Comparison of ENCODE assay signal across 19 cellular contexts in the genomic region with DNA sequence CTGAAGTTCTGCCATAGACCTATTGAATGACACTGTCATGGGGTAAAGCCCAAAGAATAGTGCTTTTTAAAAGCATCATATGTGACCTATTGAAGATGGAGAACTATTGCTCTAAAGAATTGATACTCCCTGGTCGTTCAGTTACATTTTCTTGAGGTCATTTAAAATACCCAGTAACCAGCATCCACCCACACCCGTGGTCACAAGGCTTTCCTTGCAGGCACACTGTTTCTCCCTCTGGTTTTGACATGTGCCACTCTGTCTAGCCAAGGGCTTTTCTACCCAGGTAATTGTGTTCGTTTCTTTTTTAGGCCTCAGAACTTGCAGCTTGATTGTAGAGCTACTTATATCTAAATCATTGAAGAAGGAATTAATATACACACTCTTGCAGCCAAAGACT.
A peak's percentile ranks its signal among the peaks of the same experiment; 100 is the strongest.
DNase-seq lines count a peak whose midpoint lies in the region; ATAC-seq and TF ChIP-seq lines count a peak whose summit lies in the region.
"Had no signal": no experiment of that assay in that cellular context is flagged by ENCODE, and none has a peak within 500 bp of the region (broad histone marks: within the 10 kb centered on the region; RNA-seq: fewer than 3 reads in every experiment).

No MANE protein-coding gene starts in this region.

- no peak for ATAC-seq in activated naive CD8-positive, alpha-beta T cell treated with anti-CD3 and anti-CD28 coated beads, Interleukin-2, amount 10 ng/mL, durations not matched to agents 7 days and 5 days (ENCODE audit: low read depth)
- ATAC-seq in upper lobe of right lung (peak; percentile 45), GM21528 (IDR thresholded peaks at IDR 0.05; ENCODE audit: low FRiP score, unreplicated experiment) (no peak)
- ATAC-seq: lower lobe of right lung, psoas muscle had no signal

- H3K27me3 Mint-ChIP-seq in T-helper 2 cell treated with Interferon-gamma antibody and Interleukin-4, amounts not matched to agents 5 μg/mL and 100 μg/mL, for 36 hours (ENCODE audit: low read depth): no peaks in the 10 kb centered on the region
- H3K27me3 Mint-ChIP-seq in activated naive CD8-positive, alpha-beta T cell treated with anti-CD3 and anti-CD28 coated beads, Interleukin-2, amount 10 ng/mL, durations not matched to agents 7 days and 5 days: no peaks in the 10 kb centered on the region

- H3K36me3 ChIP-seq in upper lobe of right lung: no peaks in the 10 kb centered on the region
- H3K36me3 ChIP-seq: lower lobe of right lung had no signal

- H3K9me3 Mint-ChIP-seq in T-helper 2 cell treated with Interferon-gamma antibody and Interleukin-4, amounts not matched to agents 5 μg/mL and 100 μg/mL, for 36 hours: no peaks in the 10 kb centered on the region
- H3K9me3 Mint-ChIP-seq in activated naive CD8-positive, alpha-beta T cell treated with anti-CD3 and anti-CD28 coated beads, Interleukin-2, amount 10 ng/mL, durations not matched to agents 7 days and 5 days: no peaks in the 10 kb centered on the region

- no peaks in the 10 kb centered on the region for H3K27me3 ChIP-seq in upper lobe of right lung

- TF ChIP-seq CTCF in upper lobe of right lung (IDR thresholded peaks at IDR 0.05): no peak

- H3K36me3 Mint-ChIP-seq in T-helper 2 cell treated with Interferon-gamma antibody and Interleukin-4, amounts not matched to agents 5 μg/mL and 100 μg/mL, for 36 hours (ENCODE audit: low read depth): peaks cover 18% of the 10 kb centered on the region
- peaks cover 7% of the 10 kb centered on the region for H3K36me3 Mint-ChIP-seq in activated naive CD8-positive, alpha-beta T cell treated with anti-CD3 and anti-CD28 coated beads, Interleukin-2, amount 10 ng/mL, durations not matched to agents 7 days and 5 days

- H3K4me1 ChIP-seq in upper lobe of right lung: peaks cover 3% of the 10 kb centered on the region
- H3K4me1 ChIP-seq: lower lobe of right lung, psoas muscle had no signal

- POLR2A ChIA-PET in activated naive CD8-positive, alpha-beta T cell treated with anti-CD3 and anti-CD28 coated beads, Interleukin-2, amount 10 ng/mL, durations not matched to agents 7 days and 5 days (lab: Charles Lee): interaction anchor here (0.8 kb wide), 1 partner anchor 18 kb away, joined by 3 read pairs; no protein-coding TSS in a partner anchor

- DNase-seq in T-helper 2 cell treated with Interferon-gamma antibody and Interleukin-4, amounts not matched to agents 5 μg/mL and 100 μg/mL, for 36 hours (ENCODE audit: low spot score): peak; percentile 64
- DNase-seq in T-helper 2 cell (no peak), upper lobe of right lung (no peak), NCI-H226 (no peak)
- DNase-seq in stimulated activated CD4-positive, alpha-beta T cell treated with anti-CD3 and anti-CD28 coated beads, Interleukin-1b, Interleukin-23, amount 100 ng/mL, for 48 hours: peak; percentile 30
- DNase-seq in stimulated activated CD4-positive, alpha-beta T cell treated with anti-CD3 and anti-CD28 coated beads, Interleukin-2, amount 100 ng/mL, for 24 hours: no peak
- no peak for DNase-seq in activated naive CD8-positive, alpha-beta T cell treated with anti-CD3 and anti-CD28 coated beads, Interleukin-2, amount 10 ng/mL, durations not matched to agents 7 days and 5 days
- DNase-seq: 8988T; activated effector memory CD4-positive, alpha-beta T cell treated with anti-CD3 and anti-CD28 coated beads, Interleukin-2, amount 50 U/mL, for 16 hours; aorta; dermis blood vessel endothelial cell; lower lobe of right lung; NCI-H1048; NCI-H187; PC-9; psoas muscle; SHP77; trophoblast cell had no signal

- peaks cover 72% of the 10 kb centered on the region for H3K4me1 Mint-ChIP-seq in T-helper 2 cell treated with Interferon-gamma antibody and Interleukin-4, amounts not matched to agents 5 μg/mL and 100 μg/mL, for 36 hours (ENCODE audit: low read depth)
- H3K4me1 Mint-ChIP-seq in activated naive CD8-positive, alpha-beta T cell treated with anti-CD3 and anti-CD28 coated beads, Interleukin-2, amount 10 ng/mL, durations not matched to agents 7 days and 5 days: peaks cover 54% of the 10 kb centered on the region

- H3K9me3 ChIP-seq in upper lobe of right lung: no peaks in the 10 kb centered on the region
- H3K9me3 ChIP-seq: lower lobe of right lung, psoas muscle had no signal

- no peak overlapping the region for H3K27ac ChIP-seq in upper lobe of right lung
- H3K27ac ChIP-seq: lower lobe of right lung, PC-9, psoas muscle had no signal

- intact Hi-C loops in upper lobe of right lung (cut with DNase I): no loop called here

- H3K4me3 ChIP-seq in upper lobe of right lung: no peak overlapping the region
- H3K4me3 ChIP-seq: lower lobe of right lung, PC-9, psoas muscle had no signal

- H3K4me3 Mint-ChIP-seq in T-helper 2 cell treated with Interferon-gamma antibody and Interleukin-4, amounts not matched to agents 5 μg/mL and 100 μg/mL, for 36 hours: peak overlapping the region; percentile 58
- peak overlapping the region; percentile 21 for H3K4me3 Mint-ChIP-seq in activated naive CD8-positive, alpha-beta T cell treated with anti-CD3 and anti-CD28 coated beads, Interleukin-2, amount 10 ng/mL, durations not matched to agents 7 days and 5 days

- H3K27ac Mint-ChIP-seq in T-helper 2 cell treated with Interferon-gamma antibody and Interleukin-4, amounts not matched to agents 5 μg/mL and 100 μg/mL, for 36 hours: peak overlapping the region; percentile 83
- peak overlapping the region; percentile 53 for H3K27ac Mint-ChIP-seq in activated naive CD8-positive, alpha-beta T cell treated with anti-CD3 and anti-CD28 coated beads, Interleukin-2, amount 10 ng/mL, durations not matched to agents 7 days and 5 days

Comparison
In these comparisons a context has a peak if more than half of its experiments do, and no peak if none do; other contexts are left out.
1. DNase-seq: peak in T-helper 2 cell treated with Interferon-gamma antibody and Interleukin-4, amounts not matched to agents 5 μg/mL and 100 μg/mL, for 36 hours (single experiment) and stimulated activated CD4-positive, alpha-beta T cell treated with anti-CD3 and anti-CD28 coated beads, Interleukin-1b, Interleukin-23, amount 100 ng/mL, for 48 hours (single experiment); none in T-helper 2 cell (0 of 5), stimulated activated CD4-positive, alpha-beta T cell treated with anti-CD3 and anti-CD28 coated beads, Interleukin-2, amount 100 ng/mL, for 24 hours (0 of 2), activated naive CD8-positive, alpha-beta T cell treated with anti-CD3 and anti-CD28 coated beads, Interleukin-2, amount 10 ng/mL, durations not matched to agents 7 days and 5 days (single experiment), upper lobe of right lung (single experiment) and NCI-H226 (single experiment).